27 cellular contexts compared by ENCODE assay signal in the genomic region with DNA sequence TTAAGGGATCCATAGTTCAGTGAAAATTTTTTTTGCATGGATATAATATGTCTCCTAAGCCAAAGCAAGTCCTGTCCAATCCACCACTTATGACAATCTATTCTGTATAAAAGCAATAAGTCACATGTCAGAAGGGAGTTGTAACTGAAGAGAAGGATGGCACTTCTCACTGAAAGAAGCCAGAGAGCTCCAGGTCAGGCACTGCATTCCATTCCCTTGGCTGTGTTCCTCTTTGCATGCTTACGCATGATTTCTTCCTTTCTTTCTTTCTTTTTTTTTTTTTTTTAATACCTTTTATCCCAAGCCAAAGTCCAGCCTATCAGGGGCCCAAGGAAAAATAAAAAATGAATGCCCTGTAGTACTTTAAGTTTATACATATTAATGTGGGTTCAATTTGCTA. TPM values are rescaled to one million over a fixed set of nuclear protein-coding genes. Genes with fewer than 3 reads are reported as not detected.
DNase-seq lines count a peak whose midpoint lies in the region; ATAC-seq and TF ChIP-seq lines count a peak whose summit lies in the region.
"Had no signal": no experiment of that assay in that cellular context is flagged by ENCODE, and none has a peak within 500 bp of the region (broad histone marks: within the 10 kb centered on the region; RNA-seq: fewer than 3 reads in every experiment).

No MANE protein-coding gene starts in this region.

- peaks cover 0 to 3% of the 10 kb centered on the region in 2 donors for H3K36me3 ChIP-seq in stomach smooth muscle (ENCODE audit: control insufficient read depth in 2 of 2, insufficient read depth in 2 of 2, low read length in 2 of 2)
- H3K36me3 ChIP-seq: adrenal gland, cardiac muscle cell, Peyer's patch, SJSA1 had no signal

- H3K9me3 Mint-ChIP-seq in activated CD4-positive, alpha-beta T cell treated with anti-CD3 and anti-CD28 coated beads, Interleukin-2, amount 10 ng/mL, durations not matched to agents 24 days and 14 days = no peaks in the 10 kb centered on the region
- H3K9me3 Mint-ChIP-seq: activated T-cell treated with anti-CD3 and anti-CD28 coated beads, Interleukin-2, amount 50 U/mL, for 72 hours; CD14-positive monocyte; dendritic cell treated with granulocyte-macrophage colony-stimulating factor and Interleukin-4, amounts not matched to agents 40 ng/mL and 50 ng/mL, for 4 days; T-helper 1 cell treated with Interleukin-12 subunit alpha and Interleukin-12 subunit beta and Interleukin-4 antibody, amounts not matched to agents 30 μg/mL and 1 μg/mL, for 36 hours had no signal

- no peak overlapping the region for H3K9ac ChIP-seq in stomach smooth muscle (ENCODE audit: low read length in 2 of 2)
- H3K9ac ChIP-seq: KMS-11 had no signal

- H3K4me1 Mint-ChIP-seq in activated CD4-positive, alpha-beta T cell treated with anti-CD3 and anti-CD28 coated beads, Interleukin-2, amount 10 ng/mL, durations not matched to agents 24 days and 14 days = no peaks in the 10 kb centered on the region
- H3K4me1 Mint-ChIP-seq: activated CD8-positive, alpha-beta memory T cell treated with anti-CD3 and anti-CD28 coated beads, Interleukin-2, amount 10 ng/mL, durations not matched to agents 7 days and 5 days had no signal

- H3K27ac Mint-ChIP-seq in activated CD4-positive, alpha-beta T cell treated with anti-CD3 and anti-CD28 coated beads, Interleukin-2, amount 10 ng/mL, durations not matched to agents 24 days and 14 days = no peak overlapping the region
- H3K27ac Mint-ChIP-seq: activated CD8-positive, alpha-beta memory T cell treated with anti-CD3 and anti-CD28 coated beads, Interleukin-2, amount 10 ng/mL, durations not matched to agents 7 days and 5 days; activated T-cell treated with anti-CD3 and anti-CD28 coated beads, Interleukin-2, amount 50 U/mL, for 72 hours; CD14-positive monocyte; dendritic cell treated with granulocyte-macrophage colony-stimulating factor and Interleukin-4, amounts not matched to agents 40 ng/mL and 50 ng/mL, for 4 days; T-helper 1 cell treated with Interleukin-12 subunit alpha and Interleukin-12 subunit beta and Interleukin-4 antibody, amounts not matched to agents 30 μg/mL and 1 μg/mL, for 36 hours had no signal

- H3K4me3 ChIP-seq in stomach smooth muscle (ENCODE audit: low read length in 2 of 2) = no peak overlapping the region
- H3K4me3 ChIP-seq: adrenal gland, cardiac muscle cell, Peyer's patch, SJSA1, smooth muscle cell had no signal

- H3K27me3 Mint-ChIP-seq in activated CD4-positive, alpha-beta T cell treated with anti-CD3 and anti-CD28 coated beads, Interleukin-2, amount 10 ng/mL, durations not matched to agents 24 days and 14 days = peaks cover 5% of the 10 kb centered on the region
- H3K27me3 Mint-ChIP-seq: dendritic cell treated with granulocyte-macrophage colony-stimulating factor and Interleukin-4, amounts not matched to agents 40 ng/mL and 50 ng/mL, for 4 days had no signal

- intact Hi-C loops in activated CD4-positive, alpha-beta T cell treated with anti-CD3 and anti-CD28 coated beads, Interleukin-2, amount 10 ng/mL, durations not matched to agents 24 days and 14 days (cut with micrococcal nuclease) = no loop called here

- no peak for TF ChIP-seq CTCF in foreskin keratinocyte (conservative IDR thresholded peaks at IDR 0.05)

- DNase-seq in EL (peak; percentile 8), amniotic epithelial cell (ENCODE audit: low read depth) (peak; percentile 56), foreskin keratinocyte (peak in 1 of 2 donors; percentile 47), left lobe of liver (ENCODE audit: low spot score) (no peak), KG1 (lab: John Stamatoyannopoulos, UW) (no peak)
- DNase-seq in activated CD4-positive, alpha-beta T cell treated with anti-CD3 and anti-CD28 coated beads, Interleukin-2, amount 10 ng/mL, durations not matched to agents 24 days and 14 days = no peak
- DNase-seq: activated CD4-positive, alpha-beta T cell treated with anti-CD3 and anti-CD28 coated beads for 48 hours; activated CD8-positive, alpha-beta memory T cell treated with anti-CD3 and anti-CD28 coated beads, Interleukin-2, amount 10 ng/mL, durations not matched to agents 7 days and 5 days; activated naive CD4-positive, alpha-beta T cell treated with Interleukin-2 at 50 U/mL for 16 hours; activated T-cell treated with anti-CD3 and anti-CD28 coated beads, Interleukin-2, amount 50 U/mL, for 72 hours; adrenal gland; head of caudate nucleus; mesenchymal stem cell; NCI-H1694; NCI-H2171; NCI-H510A treated with DMSO at 0.1 percent for 48 hours; NK-92 treated with Interleukin-12 subunit alpha and Interleukin-12 subunit beta, amount 100 ng/mL, for 24 hours; Peyer's patch; stimulated activated CD4-positive, alpha-beta T cell treated with anti-CD3 and anti-CD28 coated beads, Interleukin-2, amount 100 ng/mL, for 24 hours had no signal

- H3K4me1 ChIP-seq in foreskin keratinocyte (peaks cover 4% of the 10 kb centered on the region), stomach smooth muscle (ENCODE audit: control insufficient read depth, insufficient read depth, low read length) (peaks cover 45% of the 10 kb centered on the region)
- H3K4me1 ChIP-seq: Peyer's patch had no signal

- ATAC-seq in foreskin keratinocyte (peak; percentile 38), left lobe of liver (no peak)
- ATAC-seq: activated CD8-positive, alpha-beta memory T cell treated with anti-CD3 and anti-CD28 coated beads, Interleukin-2, amount 10 ng/mL, durations not matched to agents 7 days and 5 days; activated T-cell treated with anti-CD3 and anti-CD28 coated beads, Interleukin-2, amount 50 U/mL, for 72 hours had no signal

- no peak overlapping the region for H3K4me3 Mint-ChIP-seq in activated CD4-positive, alpha-beta T cell treated with anti-CD3 and anti-CD28 coated beads, Interleukin-2, amount 10 ng/mL, durations not matched to agents 24 days and 14 days
- H3K4me3 Mint-ChIP-seq: activated CD8-positive, alpha-beta memory T cell treated with anti-CD3 and anti-CD28 coated beads, Interleukin-2, amount 10 ng/mL, durations not matched to agents 7 days and 5 days; activated T-cell treated with anti-CD3 and anti-CD28 coated beads, Interleukin-2, amount 50 U/mL, for 72 hours; CD14-positive monocyte; dendritic cell treated with granulocyte-macrophage colony-stimulating factor and Interleukin-4, amounts not matched to agents 40 ng/mL and 50 ng/mL, for 4 days; T-helper 1 cell treated with Interleukin-12 subunit alpha and Interleukin-12 subunit beta and Interleukin-4 antibody, amounts not matched to agents 30 μg/mL and 1 μg/mL, for 36 hours had no signal

- H3K27me3 ChIP-seq in foreskin keratinocyte (no peaks in the 10 kb centered on the region), stomach smooth muscle (ENCODE audit: control insufficient read depth in 1 of 2, insufficient read depth in 2 of 2, low read length in 2 of 2) (no peaks in the 10 kb centered on the region)
- H3K27me3 ChIP-seq: adrenal gland, cardiac muscle cell, Peyer's patch, SJSA1 had no signal

- H3K36me3 Mint-ChIP-seq in activated CD4-positive, alpha-beta T cell treated with anti-CD3 and anti-CD28 coated beads, Interleukin-2, amount 10 ng/mL, durations not matched to agents 24 days and 14 days (ENCODE audit: low read depth) = no peaks in the 10 kb centered on the region
- H3K36me3 Mint-ChIP-seq: activated CD8-positive, alpha-beta memory T cell treated with anti-CD3 and anti-CD28 coated beads, Interleukin-2, amount 10 ng/mL, durations not matched to agents 7 days and 5 days had no signal

- H3K27ac ChIP-seq in foreskin keratinocyte (no peak overlapping the region), stomach smooth muscle (ENCODE audit: low read length) (peak overlapping the region; percentile 66)
- H3K27ac ChIP-seq: adrenal gland, cardiac muscle cell, KMS-11, SJSA1 had no signal

- no peaks in the 10 kb centered on the region for H3K9me3 ChIP-seq in stomach smooth muscle (ENCODE audit: control insufficient read depth in 2 of 2, low read length in 2 of 2)
- H3K9me3 ChIP-seq: adrenal gland, Peyer's patch, SJSA1 had no signal

RNA-seq across cellular contexts. Expression of a gene that starts 39.8 kb away (rescaled TPM):
- 9.4 and 22.7 TPM in 2 replicates for total RNA-seq in foreskin keratinocyte
- polyA plus RNA-seq in foreskin keratinocyte = 3.7 and 7.0 TPM in 2 replicates
- total RNA-seq in activated CD4-positive, alpha-beta T cell treated with anti-CD3 and anti-CD28 coated beads, Interleukin-2, amount 10 ng/mL, durations not matched to agents 24 days and 14 days = not detected in 2 replicates
- 0.48 TPM for total RNA-seq in left lobe of liver
- total RNA-seq: activated T-cell treated with anti-CD3 and anti-CD28 coated beads, Interleukin-2, amount 50 U/mL, for 72 hours; SJSA1 had no signal

Comparison
In these comparisons a context has a peak if more than half of its experiments do, and no peak if none do; other contexts are left out.
1. DNase-seq: peak in EL (single experiment) and amniotic epithelial cell (single experiment); none in activated CD4-positive, alpha-beta T cell treated with anti-CD3 and anti-CD28 coated beads, Interleukin-2, amount 10 ng/mL, durations not matched to agents 24 days and 14 days (single experiment), left lobe of liver (single experiment) and KG1 (single experiment).